8 cellular contexts compared by ENCODE assay signal in genomic region chr18:50819727-50820378, GRCh38. TPM values are rescaled to one million over a fixed set of nuclear protein-coding genes. Genes with fewer than 3 reads are reported as not detected.
A peak's percentile ranks its signal among the peaks of the same experiment; 100 is the strongest.
DNase-seq lines count a peak whose midpoint lies in the region; ATAC-seq lines count a peak whose summit lies in the region.

TSS of gene MRO (minus strand) at chr18:50820016. CDS start at chr18:50809400, 10,616 bp downstream.

- no peaks in the 10 kb centered on the region for H3K36me3 Mint-ChIP-seq in CD4-positive, alpha-beta memory T cell
- H3K36me3 Mint-ChIP-seq in activated CD4-positive, alpha-beta memory T cell treated with anti-CD3 and anti-CD28 coated beads for 36 hours = no peaks in the 10 kb centered on the region

- peak; percentile 71 to 77 (median 75) for DNase-seq in CD4-positive, alpha-beta memory T cell
- DNase-seq in HK-2 (ENCODE audit: unreplicated experiment) = peak; percentile 54
- peak; percentile 98 for DNase-seq in NCI-H82 (lab: John Stamatoyannopoulos, UW)
- peak; percentile 85 for DNase-seq in activated CD4-positive, alpha-beta memory T cell treated with anti-CD3 and anti-CD28 coated beads for 36 hours
- peak; percentile 77 to 86 for DNase-seq in lung microvascular endothelial cell (ENCODE audit: low read depth in 2 of 2)
- DNase-seq in stimulated activated CD4-positive, alpha-beta T cell treated with anti-CD3 and anti-CD28 coated beads, TNF-alpha, amount 100 ng/mL, for 24 hours (ENCODE audit: low read depth in 3 of 3) = peak; percentile 62 to 76 (median 62)

- no peak within 1 kb of the TSS for H3K27ac ChIP-seq in CD4-positive, alpha-beta memory T cell (ENCODE audit: low read depth, low read length)
- no peak within 1 kb of the TSS for H3K27ac ChIP-seq in ectodermal cell (ENCODE audit: insufficient read depth, low read depth, low read length, poor library complexity, severe bottlenecking)

- H3K36me3 ChIP-seq in CD4-positive, alpha-beta memory T cell (ENCODE audit: insufficient read depth, low read length) = no peaks in the 10 kb centered on the region
- no peaks in the 10 kb centered on the region for H3K36me3 ChIP-seq in ectodermal cell (ENCODE audit: control insufficient read depth, insufficient read depth, low read length)

- CTCF ChIA-PET in CD4-positive, alpha-beta memory T cell (lab: Charles Lee; ENCODE audit: partially characterized antibody) = interaction anchor here (0.6 to 9.4 kb wide), 27 partner anchors 9 to 642 kb away, joined by 3 to 120 read pairs (median 4); partner anchors contain the start of genes ME2 and SMAD4
- CTCF ChIA-PET in activated CD4-positive, alpha-beta memory T cell treated with anti-CD3 and anti-CD28 coated beads for 36 hours (lab: Charles Lee) = interaction anchor here (0.6 to 3.3 kb wide), 32 partner anchors 9 to 291 kb away, joined by 3 to 36 read pairs (median 4); partner anchors contain the start of gene SMAD4

- peaks cover 8 to 17% of the 10 kb centered on the region in 2 donors for H3K27me3 Mint-ChIP-seq in CD4-positive, alpha-beta memory T cell
- H3K27me3 Mint-ChIP-seq in activated CD4-positive, alpha-beta memory T cell treated with anti-CD3 and anti-CD28 coated beads for 36 hours = no peaks in the 10 kb centered on the region

- no peak within 1 kb of the TSS for H3K27ac Mint-ChIP-seq in CD4-positive, alpha-beta memory T cell
- H3K27ac Mint-ChIP-seq in activated CD4-positive, alpha-beta memory T cell treated with anti-CD3 and anti-CD28 coated beads for 36 hours = no peak within 1 kb of the TSS

- no peaks in the 10 kb centered on the region for H3K9me3 ChIP-seq in CD4-positive, alpha-beta memory T cell (ENCODE audit: control insufficient read depth in 1 of 2, low read length in 2 of 2)
- H3K9me3 ChIP-seq in ectodermal cell (ENCODE audit: control insufficient read depth, low read length) = no peaks in the 10 kb centered on the region

- ATAC-seq in GM19463 (IDR thresholded peaks at IDR 0.05; ENCODE audit: unreplicated experiment) = peak; percentile 96

- H3K4me1 ChIP-seq in CD4-positive, alpha-beta memory T cell (ENCODE audit: insufficient read depth, low read length) = peaks cover 20% of the 10 kb centered on the region
- peaks cover 36% of the 10 kb centered on the region for H3K4me1 ChIP-seq in ectodermal cell (ENCODE audit: control insufficient read depth, insufficient read depth, low read length)

- POLR2A ChIA-PET in CD4-positive, alpha-beta memory T cell (lab: Charles Lee; ENCODE audit: partially characterized antibody) = interaction anchor here (0.6 to 1.0 kb wide), 2 partner anchors 59 to 210 kb away, joined by 3 to 5 read pairs; partner anchors contain the start of genes ME2 and SMAD4
- POLR2A ChIA-PET in activated CD4-positive, alpha-beta memory T cell treated with anti-CD3 and anti-CD28 coated beads for 36 hours (lab: Charles Lee) = interaction anchor here (1.2 kb wide), 1 partner anchor 59 kb away, joined by 5 read pairs; the partner anchor contains the start of gene ME2

- H3K4me3 ChIP-seq in CD4-positive, alpha-beta memory T cell (ENCODE audit: low read length in 2 of 2) = peak within 1 kb of the TSS in 1 of 2 donors; percentile 59
- peak within 1 kb of the TSS; percentile 18 for H3K4me3 ChIP-seq in ectodermal cell (ENCODE audit: insufficient read depth, low read depth, low read length)

- H3K4me3 Mint-ChIP-seq in CD4-positive, alpha-beta memory T cell = peak within 1 kb of the TSS in 1 of 8 donors; percentile 43
- H3K4me3 Mint-ChIP-seq in activated CD4-positive, alpha-beta memory T cell treated with anti-CD3 and anti-CD28 coated beads for 36 hours = no peak within 1 kb of the TSS

- peaks cover 4% of the 10 kb centered on the region for H3K27me3 ChIP-seq in CD4-positive, alpha-beta memory T cell (ENCODE audit: insufficient read depth, low read length)
- H3K27me3 ChIP-seq in ectodermal cell (ENCODE audit: control insufficient read depth, insufficient read depth, low read length, poor library complexity, severe bottlenecking) = no peaks in the 10 kb centered on the region

- H3K9me3 Mint-ChIP-seq in CD4-positive, alpha-beta memory T cell = peaks cover 0 to 2% (median 0%) of the 10 kb centered on the region in 8 donors
- no peaks in the 10 kb centered on the region for H3K9me3 Mint-ChIP-seq in activated CD4-positive, alpha-beta memory T cell treated with anti-CD3 and anti-CD28 coated beads for 36 hours

- intact Hi-C loops in CD4-positive, alpha-beta memory T cell (cut with micrococcal nuclease) = loop anchor here (1.0 to 5.0 kb wide), 5 partner anchors 58 to 902 kb away; partner anchors contain the start of gene ELAC1
- intact Hi-C loops in activated CD4-positive, alpha-beta memory T cell treated with anti-CD3 and anti-CD28 coated beads for 36 hours (cut with micrococcal nuclease) = loop anchor here (1.0 to 5.0 kb wide), 5 partner anchors 57 to 231 kb away; partner anchors contain the start of gene ME2

- 7 to 8% methylated on average over 24 of the region's 24 CpGs for WGBS in ectodermal cell, 2 experiments

- no peaks in the 10 kb centered on the region for H3K4me1 Mint-ChIP-seq in CD4-positive, alpha-beta memory T cell
- H3K4me1 Mint-ChIP-seq in activated CD4-positive, alpha-beta memory T cell treated with anti-CD3 and anti-CD28 coated beads for 36 hours (ENCODE audit: low read depth) = no peaks in the 10 kb centered on the region

RNA-seq across cellular contexts. Expression of gene MRO, which starts in this region (rescaled TPM):
- total RNA-seq in CD4-positive, alpha-beta memory T cell = not detected
- polyA plus RNA-seq in CD4-positive, alpha-beta memory T cell = not detected
- total RNA-seq in activated CD4-positive, alpha-beta memory T cell treated with anti-CD3 and anti-CD28 coated beads for 36 hours = not detected
- polyA plus RNA-seq in ectodermal cell (2013, experiment 1 of 4) = 0.54 TPM
- polyA plus RNA-seq in ectodermal cell (2013, experiment 2 of 4) = 0.57 TPM
- polyA plus RNA-seq in ectodermal cell (2013, experiment 3 of 4) = 0.27 TPM
- 0.28 TPM for polyA plus RNA-seq in ectodermal cell (2013, experiment 4 of 4)
- total RNA-seq in lung microvascular endothelial cell = not detected in 2 replicates

Comparison
In these comparisons a context has a peak if more than half of its experiments do, and no peak if none do; other contexts are left out.
1. Peak in DNase-seq in CD4-positive, alpha-beta memory T cell; RNA of the gene not detected or under 1 TPM.
2. Peak in DNase-seq in activated CD4-positive, alpha-beta memory T cell treated with anti-CD3 and anti-CD28 coated beads for 36 hours; RNA of the gene not detected or under 1 TPM.
3. Peak in DNase-seq in lung microvascular endothelial cell; RNA of the gene not detected or under 1 TPM.